Comparison of ENCODE assay signal across 23 cellular contexts in genomic region chr13:40013554-40013953, GRCh38.
"Had no signal": no experiment of that assay in that cellular context is flagged by ENCODE, and none has a peak within 500 bp of the region (broad histone marks: within the 10 kb centered on the region; RNA-seq: fewer than 3 reads in every experiment).

No MANE protein-coding gene starts in this region.

- H3K4me1 ChIP-seq: Peyer's patch, SJCRH30 had no signal

- H3K4me2 ChIP-seq: PC-9 had no signal

- H2AFZ ChIP-seq: PC-9 had no signal

- ATAC-seq: Right ventricle myocardium inferior, SK-N-SH treated with all-trans-retinoic acid at 6 μM for 48 hours had no signal

- H3K27ac ChIP-seq: HL-60, PC-9, Peyer's patch, SJCRH30 had no signal

- H3K4me3 ChIP-seq: PC-9, Peyer's patch, SJCRH30 had no signal

- DNase-seq: IMR-90, Kasumi-1, KG1, MV-4-11, NCI-H1048, NCI-H1105, NCI-H1417, NCI-H1436 treated with DMSO at 0.1 percent for 48 hours, NCI-H1694, NCI-H187 treated with DMSO at 0.1 percent for 48 hours, NCI-H2029 treated with DMSO at 0.1 percent for 48 hours, NCI-H2171 treated with DMSO at 0.1 percent for 48 hours, NCI-H524, NCI-H526 treated with DMSO at 0.1 percent for 48 hours, NCI-H748 treated with DMSO at 0.1 percent for 48 hours, OCI-M1, PC-9, Peyer's patch, SHP77 treated with DMSO at 0.1 percent for 48 hours, SJCRH30 had no signal

- H3K9me3 ChIP-seq: Peyer's patch, SJCRH30 had no signal

- H3K27me3 ChIP-seq: Peyer's patch, SJCRH30 had no signal

- H3K36me3 ChIP-seq: Peyer's patch, SJCRH30 had no signal
